Comparison of ENCODE assay signal across 8 cellular contexts in genomic region chr14:76720382-76720813, GRCh38. TPM values are rescaled to one million over a fixed set of nuclear protein-coding genes. Genes with fewer than 3 reads are reported as not detected.
A peak's percentile ranks its signal among the peaks of the same experiment; 100 is the strongest.
DNase-seq lines count a peak whose midpoint lies in the region; ATAC-seq and TF ChIP-seq lines count a peak whose summit lies in the region.

No MANE protein-coding gene starts in this region.

- H3K36me3 ChIP-seq in testis (ENCODE audit: low read depth, missing control alignments) (no peaks in the 10 kb centered on the region), GM23248 (ENCODE audit: low read depth) (no peaks in the 10 kb centered on the region)

- H3K4me3 Mint-ChIP-seq in activated naive CD4-positive, alpha-beta T cell treated with anti-CD3 and anti-CD28 coated beads for 36 hours = no peak overlapping the region

- H3F3A ChIP-seq in GM23248 (ENCODE audit: insufficient read depth) = no peaks in the 10 kb centered on the region

- CTCF ChIA-PET in activated naive CD4-positive, alpha-beta T cell treated with anti-CD3 and anti-CD28 coated beads for 36 hours (lab: Charles Lee) = interaction anchor here (4.6 kb wide), 1 partner anchor 10 kb away, joined by 21 read pairs; no protein-coding TSS in a partner anchor

- no peak overlapping the region for H3K9ac ChIP-seq in GM23248

- peaks cover 19% of the 10 kb centered on the region for H3K27me3 Mint-ChIP-seq in activated naive CD4-positive, alpha-beta T cell treated with anti-CD3 and anti-CD28 coated beads for 36 hours (ENCODE audit: low read depth)

- H3K4me1 Mint-ChIP-seq in activated naive CD4-positive, alpha-beta T cell treated with anti-CD3 and anti-CD28 coated beads for 36 hours (ENCODE audit: low read depth) = no peaks in the 10 kb centered on the region

- H3K27ac ChIP-seq in testis (peak overlapping the region; percentile 38 to 41), GM23248 (no peak overlapping the region)

- no peaks in the 10 kb centered on the region for H3K9me2 ChIP-seq in GM23248 (ENCODE audit: insufficient read depth)

- H3K9me3 ChIP-seq in testis (no peaks in the 10 kb centered on the region), GM23248 (ENCODE audit: low read depth) (no peaks in the 10 kb centered on the region)

- DNase-seq in activated naive CD4-positive, alpha-beta T cell treated with anti-CD3 and anti-CD28 coated beads, Interleukin-2, amount 50 U/mL, for 72 hours (ENCODE audit: low spot score in 2 of 2) = no peak
- DNase-seq in activated naive CD4-positive, alpha-beta T cell treated with anti-CD3 and anti-CD28 coated beads for 36 hours = no peak
- DNase-seq in SKM-1 (lab: John Stamatoyannopoulos, UW; ENCODE audit: unreplicated experiment) (peak; percentile 9), hepatic stellate cell (ENCODE audit: low spot score) (peak; percentile 25), testis (peak; percentile 84), dedifferentiated amniotic fluid mesenchymal stem cell (ENCODE audit: extremely low spot score) (no peak), GM23248 (no peak)

- H3K4me2 ChIP-seq in GM23248 (ENCODE audit: unreplicated experiment) = no peak overlapping the region

- no peaks in the 10 kb centered on the region for H4K20me1 ChIP-seq in GM23248 (ENCODE audit: insufficient read depth)

- H3K36me3 Mint-ChIP-seq in activated naive CD4-positive, alpha-beta T cell treated with anti-CD3 and anti-CD28 coated beads, Interleukin-2, amount 50 U/mL, for 72 hours = no peaks in the 10 kb centered on the region
- no peaks in the 10 kb centered on the region for H3K36me3 Mint-ChIP-seq in activated naive CD4-positive, alpha-beta T cell treated with anti-CD3 and anti-CD28 coated beads for 36 hours (ENCODE audit: low read depth)

- WGBS in testis, 2 donors = 42 to 45% methylated on average over 3 of the region's 3 CpGs
- WGBS in GM23248 (ENCODE audit: low coverage in 1 of 2, low lambda C conversion rate in 2 of 2, missing lambda C conversion rate in 2 of 2), 2 experiments = 60 to 61% methylated on average over 3 of the region's 3 CpGs

- H3K4me1 ChIP-seq in testis (peaks cover 28% of the 10 kb centered on the region), GM23248 (ENCODE audit: insufficient read depth) (no peaks in the 10 kb centered on the region)

- in situ Hi-C loops in GM23248 (cut with MboI) = loop anchor here (25.0 kb wide), 1 partner anchor 367 kb away; the partner anchor contains the start of gene CIPC

- H3K27ac Mint-ChIP-seq in activated naive CD4-positive, alpha-beta T cell treated with anti-CD3 and anti-CD28 coated beads, Interleukin-2, amount 50 U/mL, for 72 hours = peak overlapping the region; percentile 13 to 45
- no peak overlapping the region for H3K27ac Mint-ChIP-seq in activated naive CD4-positive, alpha-beta T cell treated with anti-CD3 and anti-CD28 coated beads for 36 hours

- H3K9me3 Mint-ChIP-seq in activated naive CD4-positive, alpha-beta T cell treated with anti-CD3 and anti-CD28 coated beads, Interleukin-2, amount 50 U/mL, for 72 hours = no peaks in the 10 kb centered on the region
- H3K9me3 Mint-ChIP-seq in activated naive CD4-positive, alpha-beta T cell treated with anti-CD3 and anti-CD28 coated beads for 36 hours = no peaks in the 10 kb centered on the region

- no peaks in the 10 kb centered on the region for H3K79me2 ChIP-seq in GM23248 (ENCODE audit: insufficient read depth)

- H3K27me3 ChIP-seq in testis (no peaks in the 10 kb centered on the region), GM23248 (replicated peaks; ENCODE audit: insufficient read depth) (peaks cover 24% of the 10 kb centered on the region; the same call in 1 of the 2 replicates)

- ATAC-seq in activated naive CD4-positive, alpha-beta T cell treated with anti-CD3 and anti-CD28 coated beads, Interleukin-2, amount 50 U/mL, for 72 hours = peak in 1 of 2 donors; percentile 43
- ATAC-seq in HG03432 (IDR thresholded peaks at IDR 0.05; ENCODE audit: unreplicated experiment) = peak; percentile 79

- H2AFZ ChIP-seq in GM23248 = no peak overlapping the region

- intact Hi-C loops in activated naive CD4-positive, alpha-beta T cell treated with anti-CD3 and anti-CD28 coated beads for 36 hours (cut with micrococcal nuclease) = no loop called here
- intact Hi-C loops in testis (cut with DNase I; ENCODE audit: low total_unique reads) = no loop called here

- TF ChIP-seq POLR2A in testis (IDR thresholded peaks at IDR 0.05) = no peak

- H3K4me3 ChIP-seq in testis (no peak overlapping the region), GM23248 (no peak overlapping the region)

- TF ChIP-seq CTCF in testis (IDR thresholded peaks at IDR 0.05) = no peak

RNA-seq across cellular contexts. Expression of gene VASH1, which starts 40.9 kb away (rescaled TPM):
- 1 to 10 TPM; 1.8 to 6.5 TPM for total RNA-seq in activated naive CD4-positive, alpha-beta T cell treated with anti-CD3 and anti-CD28 coated beads, Interleukin-2, amount 50 U/mL, for 72 hours
- total RNA-seq in activated naive CD4-positive, alpha-beta T cell treated with anti-CD3 and anti-CD28 coated beads for 36 hours = 1 to 10 TPM in 1 of 2 experiments, under 1 TPM in 1; 0.86 to 1.2 TPM
- 10 to 100 TPM; 26.6 to 31.7 TPM for total RNA-seq in testis
- polyA plus RNA-seq in testis (ENCODE audit: insufficient read depth, low read depth, low replicate concordance) (32.0 TPM), GM23248 (2016; fragmentation: Nextera tagmentation; extraction: Ambion mirVana) (2.1 and 2.2 TPM in 2 replicates)
- total RNA-seq in GM23248 (2014; rRNA removed; shearing (Covaris generic)) = 2.6 and 2.9 TPM in 2 replicates

Comparison
In these comparisons a context has a peak if more than half of its experiments do, and no peak if none do; other contexts are left out.
1. DNase-seq: peak in SKM-1 (single experiment), hepatic stellate cell (single experiment) and testis (single experiment); none in activated naive CD4-positive, alpha-beta T cell treated with anti-CD3 and anti-CD28 coated beads, Interleukin-2, amount 50 U/mL, for 72 hours (0 of 2), activated naive CD4-positive, alpha-beta T cell treated with anti-CD3 and anti-CD28 coated beads for 36 hours (single experiment), dedifferentiated amniotic fluid mesenchymal stem cell (single experiment) and GM23248 (single experiment).